Comparison of ENCODE assay signal across 18 cellular contexts in the genomic region with DNA sequence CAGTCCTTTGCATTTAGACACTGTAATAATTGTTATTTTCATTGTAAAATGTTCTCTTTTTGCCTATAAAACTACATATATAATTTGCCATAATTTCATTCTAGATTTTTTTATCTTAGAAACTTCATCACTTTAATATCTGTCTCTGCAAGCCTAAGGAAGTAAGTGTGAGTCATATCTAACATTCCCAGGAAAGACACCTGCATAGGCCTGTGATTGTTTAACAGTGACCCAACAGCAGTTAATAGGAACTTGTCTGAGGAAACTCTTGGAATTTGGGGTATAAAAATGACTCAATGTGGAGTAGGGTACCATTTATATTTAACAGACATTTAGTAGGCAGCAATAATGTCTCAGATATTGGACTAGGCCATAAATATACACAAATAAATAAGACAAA.
DNase-seq lines count a peak whose midpoint lies in the region; ATAC-seq and TF ChIP-seq lines count a peak whose summit lies in the region.
"Had no signal": no experiment of that assay in that cellular context is flagged by ENCODE, and none has a peak within 500 bp of the region (broad histone marks: within the 10 kb centered on the region; RNA-seq: fewer than 3 reads in every experiment).

No MANE protein-coding gene starts in this region.

- CTCF ChIA-PET in MCF 10A (lab: Yijun Ruan, JAX): no interaction called here
- CTCF ChIA-PET in mammary epithelial cell (lab: Charles Lee; ENCODE audit: low non-redundant PET): no interaction called here

- POLR2A ChIA-PET in MCF 10A (lab: Yijun Ruan, JAX): no interaction called here

- DNase-seq in MCF 10A (ENCODE audit: unreplicated experiment) (peak; percentile 10), breast epithelium (ENCODE audit: low spot score in 2 of 2) (no peak), mammary epithelial cell (peak; percentile 1), foreskin keratinocyte (peak; percentile 24 to 54), renal cortical epithelial cell (ENCODE audit: low read depth) (peak; percentile 39), C1 segment of cervical spinal cord (lab: John Stamatoyannopoulos, UW) (no peak), cerebellar cortex (ENCODE audit: low spot score) (no peak)
- DNase-seq: BE2C; Caco-2; CD4-positive, alpha-beta T cell; DMS79 treated with DMSO at 0.1 percent for 48 hours; GF-D8; HCEC 1CT had no signal

- H3K36me3 Mint-ChIP-seq in MCF 10A (ENCODE audit: insufficient read depth, unreplicated experiment): no peaks in the 10 kb centered on the region

- no peaks in the 10 kb centered on the region for H3K27me3 ChIP-seq in breast epithelium
- H3K27me3 ChIP-seq in mammary epithelial cell (ENCODE audit: insufficient read depth, low read length): no peaks in the 10 kb centered on the region
- no peaks in the 10 kb centered on the region for H3K27me3 ChIP-seq in foreskin keratinocyte
- H3K27me3 ChIP-seq: BE2C had no signal

- intact Hi-C loops in MCF 10A (cut with micrococcal nuclease) (no loop called here), breast epithelium (cut with DNase I; ENCODE audit: low total_unique reads) (no loop called here), mammary epithelial cell (cut with micrococcal nuclease) (no loop called here)

- no peak overlapping the region for H3K4me3 Mint-ChIP-seq in MCF 10A (ENCODE audit: unreplicated experiment)
- H3K4me3 Mint-ChIP-seq: CD4-positive, alpha-beta T cell; GM23338 had no signal

- H3K27ac ChIP-seq in breast epithelium: no peak overlapping the region
- H3K27ac ChIP-seq in mammary epithelial cell (ENCODE audit: insufficient read depth, low read depth, low read length): no peak overlapping the region
- H3K27ac ChIP-seq in foreskin keratinocyte: no peak overlapping the region
- H3K27ac ChIP-seq: 22Rv1, C4-2B had no signal

- peak; percentile 96 for ATAC-seq in foreskin keratinocyte
- ATAC-seq in GM19455 (IDR thresholded peaks at IDR 0.05; ENCODE audit: unreplicated experiment): no peak
- ATAC-seq: GM12878, GM23338 had no signal

- no TSS peak for BruUV-seq in MCF 10A (replicated peaks; lab: Mats Ljungman, UMichigan)
- no TSS peak for BruUV-seq in mammary epithelial cell (replicated peaks; lab: Mats Ljungman, UMichigan)

- H2AFZ ChIP-seq in mammary epithelial cell (ENCODE audit: low read depth, low read length): no peak overlapping the region
- H2AFZ ChIP-seq: GM23338 had no signal

- no peaks in the 10 kb centered on the region for H3K27me3 Mint-ChIP-seq in MCF 10A (ENCODE audit: insufficient read depth, unreplicated experiment)
- H3K27me3 Mint-ChIP-seq: CD4-positive, alpha-beta T cell had no signal

- H3K79me2 ChIP-seq in mammary epithelial cell (ENCODE audit: insufficient read depth, low read length): no peaks in the 10 kb centered on the region

- H3K9me3 ChIP-seq in breast epithelium: peaks cover 0 to 3% of the 10 kb centered on the region in 2 donors
- no peaks in the 10 kb centered on the region for H3K9me3 ChIP-seq in mammary epithelial cell (replicated peaks; ENCODE audit: insufficient read depth, low read length)
- H3K9me3 ChIP-seq: BE2C, Caco-2 had no signal

- TF ChIP-seq POLR2A in breast epithelium (IDR thresholded peaks at IDR 0.05): no peak

- H4K20me1 ChIP-seq in mammary epithelial cell (ENCODE audit: insufficient read depth, low read length): no peaks in the 10 kb centered on the region

- no peak overlapping the region for H3K4me2 ChIP-seq in mammary epithelial cell (ENCODE audit: insufficient read depth, low read depth, low read length)
- H3K4me2 ChIP-seq: GM23338 had no signal

- TF ChIP-seq CTCF in MCF 10A (IDR thresholded peaks at IDR 0.05; ENCODE audit: unreplicated experiment) (no peak), breast epithelium (IDR thresholded peaks at IDR 0.05) (no peak), mammary epithelial cell (conservative IDR thresholded peaks at IDR 0.05 in 1 of 2, IDR thresholded peaks at IDR 0.05 in 1 of 2; ENCODE audit: extremely low read depth in 1 of 2, insufficient read depth in 1 of 2, low read depth in 1 of 2, low read length in 2 of 2) (no peak), foreskin keratinocyte (conservative IDR thresholded peaks at IDR 0.05) (no peak)

- H3K9me3 Mint-ChIP-seq in MCF 10A (ENCODE audit: unreplicated experiment): no peaks in the 10 kb centered on the region
- H3K9me3 Mint-ChIP-seq: GM23338 had no signal

- H3K4me1 Mint-ChIP-seq in MCF 10A (ENCODE audit: insufficient read depth, unreplicated experiment): no peaks in the 10 kb centered on the region

- dilution Hi-C loops in mammary epithelial cell (cut with HindIII; ENCODE audit: low sequenced_read_pairs): no loop called here

- H3K4me1 ChIP-seq in breast epithelium: no peaks in the 10 kb centered on the region
- no peaks in the 10 kb centered on the region for H3K4me1 ChIP-seq in mammary epithelial cell (ENCODE audit: insufficient read depth, low read length)
- H3K4me1 ChIP-seq in foreskin keratinocyte: no peaks in the 10 kb centered on the region
- H3K4me1 ChIP-seq: BE2C, Caco-2 had no signal

- in situ Hi-C loops in mammary epithelial cell (cut with MboI; ENCODE audit: low sequenced_read_pairs in 2 of 2): no loop called here

- H3K36me3 ChIP-seq in breast epithelium: no peaks in the 10 kb centered on the region
- no peaks in the 10 kb centered on the region for H3K36me3 ChIP-seq in mammary epithelial cell (ENCODE audit: insufficient read depth, low read length)
- H3K36me3 ChIP-seq: BE2C had no signal

- no peak overlapping the region for H3K4me3 ChIP-seq in breast epithelium
- H3K4me3 ChIP-seq in mammary epithelial cell (replicated peaks in 1 of 3; ENCODE audit: insufficient read depth in 1 of 3, low read depth in 2 of 3, low read length in 3 of 3): no peak overlapping the region
- H3K4me3 ChIP-seq: GM12878, GM23338 had no signal

- no peak overlapping the region for H3K9ac ChIP-seq in mammary epithelial cell (ENCODE audit: insufficient read depth, low read length)

- H3K27ac Mint-ChIP-seq in MCF 10A (ENCODE audit: low read depth, unreplicated experiment): no peak overlapping the region
- H3K27ac Mint-ChIP-seq: CD4-positive, alpha-beta T cell; GM23338 had no signal

Comparison
In these comparisons a context has a peak if more than half of its experiments do, and no peak if none do; other contexts are left out.
1. DNase-seq: peak in MCF 10A (single experiment), mammary epithelial cell (single experiment), foreskin keratinocyte (2 of 2) and renal cortical epithelial cell (single experiment); none in breast epithelium (0 of 2), C1 segment of cervical spinal cord (0 of 14) and cerebellar cortex (single experiment).